ENCODE assay signal across 1 cellular context in genomic region chr6:138609801-138610430, GRCh38.
TF ChIP-seq lines count a peak whose summit lies in the region.

No MANE protein-coding gene starts in this region.

TF ChIP-seq in HepG2, 621 proteins besides CTCF, POLR2A, EP300 and RAD21 (continued from another document and continues in another):
- TF ChIP-seq E2F2 (CRISPR knock-in tag; IDR thresholded peaks at IDR 0.05; ENCODE audit: borderline replicate concordance) (no peak), ZNF441 (CRISPR knock-in tag; IDR thresholded peaks at IDR 0.05; ENCODE audit: borderline replicate concordance) (no peak), SMARCE1 (IDR thresholded peaks at IDR 0.05; ENCODE audit: borderline replicate concordance) (no peak), FOXP4 (CRISPR knock-in tag; IDR thresholded peaks at IDR 0.05) (peak; percentile 68; the same call in 1 of the 2 replicates), SPEN (CRISPR knock-in tag; IDR thresholded peaks at IDR 0.05; ENCODE audit: low read depth) (no peak), ZNF350 (CRISPR knock-in tag; IDR thresholded peaks at IDR 0.05; ENCODE audit: borderline replicate concordance, low read depth) (no peak), ZGPAT (CRISPR knock-in tag; IDR thresholded peaks at IDR 0.05) (no peak), ATF5 (CRISPR knock-in tag; IDR thresholded peaks at IDR 0.05; ENCODE audit: low read depth) (no peak), ZNF768 (CRISPR knock-in tag; IDR thresholded peaks at IDR 0.05) (no peak), FOXP1 (IDR thresholded peaks at IDR 0.05) (0 out of 2 replicates have a peak, but pooled peaks have one; percentile 9), FOXP1 (CRISPR knock-in tag; IDR thresholded peaks at IDR 0.05) (peak; percentile 64; the same call in 1 of the 2 replicates), YEATS2 (CRISPR knock-in tag; IDR thresholded peaks at IDR 0.05; ENCODE audit: borderline replicate concordance) (no peak), ARID3A (IDR thresholded peaks at IDR 0.05; ENCODE audit: low read depth, low read length) (no peak), TARDBP (CRISPR knock-in tag; IDR thresholded peaks at IDR 0.05) (0 out of 2 replicates have a peak, but pooled peaks have one; percentile 30), TMF1 (CRISPR knock-in tag; IDR thresholded peaks at IDR 0.05; ENCODE audit: low read depth) (no peak), TCF12 (IDR thresholded peaks at IDR 0.05) (no peak), TCF12 (CRISPR knock-in tag; IDR thresholded peaks at IDR 0.05) (no peak), ZNF598 (CRISPR knock-in tag; IDR thresholded peaks at IDR 0.05; ENCODE audit: borderline replicate concordance) (no peak), SP5 (CRISPR knock-in tag; IDR thresholded peaks at IDR 0.05; ENCODE audit: borderline replicate concordance, low read depth) (no peak), ZNF549 (CRISPR knock-in tag; IDR thresholded peaks at IDR 0.05) (no peak), CERS6 (CRISPR knock-in tag; IDR thresholded peaks at IDR 0.05) (no peak), ZC3H13 (CRISPR knock-in tag; IDR thresholded peaks at IDR 0.05) (peak; percentile 70; the same call in 1 of the 2 replicates), SOX5 (CRISPR knock-in tag; IDR thresholded peaks at IDR 0.05; ENCODE audit: borderline replicate concordance) (peak; percentile 80; the same call in 1 of the 2 replicates), TFE3 (CRISPR knock-in tag; IDR thresholded peaks at IDR 0.05) (no peak), NCOA1 (CRISPR knock-in tag; IDR thresholded peaks at IDR 0.05) (no peak), AHDC1 (CRISPR knock-in tag; IDR thresholded peaks at IDR 0.05; ENCODE audit: borderline replicate concordance) (no peak), TEF (CRISPR knock-in tag; IDR thresholded peaks at IDR 0.05) (no peak), NCOA5 (CRISPR knock-in tag; IDR thresholded peaks at IDR 0.05) (no peak), ZBTB33 (CRISPR knock-in tag; IDR thresholded peaks at IDR 0.05) (peak; percentile 34; the same call in 1 of the 2 replicates)
